ENCODE assay signal across 21 cellular contexts in the genomic region with DNA sequence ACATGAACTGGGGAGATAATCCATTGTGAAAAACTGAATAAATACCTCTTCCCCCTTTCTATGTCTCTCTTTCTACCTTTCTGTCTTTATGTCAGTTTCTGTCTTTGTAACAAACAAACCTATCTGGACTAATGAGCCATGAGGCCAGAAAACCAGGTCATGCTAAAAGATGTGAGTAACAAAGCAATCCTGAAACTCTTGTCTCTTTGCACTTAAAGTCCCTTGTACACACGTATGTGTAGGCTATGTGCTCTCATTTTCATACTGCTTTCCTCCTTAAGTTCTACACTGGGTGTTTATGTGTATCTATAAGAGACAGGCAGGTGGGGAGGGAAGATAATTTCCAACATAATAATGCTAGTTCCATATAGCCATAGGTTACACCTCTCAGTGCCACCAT.
DNase-seq lines count a peak whose midpoint lies in the region; ATAC-seq, FAIRE-seq and TF ChIP-seq lines count a peak whose summit lies in the region.
"Had no signal": no experiment of that assay in that cellular context is flagged by ENCODE, and none has a peak within 500 bp of the region (broad histone marks: within the 10 kb centered on the region; RNA-seq: fewer than 3 reads in every experiment).

No MANE protein-coding gene starts in this region.

- H3K4me1 Mint-ChIP-seq in MCF 10A (ENCODE audit: insufficient read depth, unreplicated experiment) = peaks cover 28% of the 10 kb centered on the region
- peaks cover 20% of the 10 kb centered on the region for H3K4me1 Mint-ChIP-seq in activated T-helper 17 cell treated with anti-CD3 and anti-CD28 coated beads, Interleukin-2, amount 50 U/mL, for 72 hours

- no peaks in the 10 kb centered on the region for H3K9me3 Mint-ChIP-seq in MCF 10A (ENCODE audit: unreplicated experiment)
- peaks cover 3% of the 10 kb centered on the region for H3K9me3 Mint-ChIP-seq in activated T-helper 17 cell treated with anti-CD3 and anti-CD28 coated beads, Interleukin-2, amount 50 U/mL, for 72 hours
- H3K9me3 Mint-ChIP-seq: T-cell had no signal

- FAIRE-seq in H54 (lab: Jason Lieb, UNC) = peak; percentile 76
- FAIRE-seq: GM18507 had no signal

- intact Hi-C loops in mammary epithelial cell (cut with micrococcal nuclease) = no loop called here
- intact Hi-C loops in MCF 10A (cut with micrococcal nuclease) = loop anchor here (10.0 kb wide), 1 partner anchor 171 kb away; no protein-coding TSS in a partner anchor
- intact Hi-C loops in gastrocnemius medialis (cut with DNase I; ENCODE audit: low total_unique reads) = no loop called here

- CTCF ChIA-PET in mammary epithelial cell (lab: Charles Lee; ENCODE audit: low non-redundant PET) (no interaction called here), MCF 10A (lab: Yijun Ruan, JAX) (interaction anchor here (0.6 kb wide), 1 partner anchor 330 kb away, joined by 3 read pairs; no protein-coding TSS in a partner anchor)

- no peak overlapping the region for H3K4me3 Mint-ChIP-seq in MCF 10A (ENCODE audit: unreplicated experiment)
- H3K4me3 Mint-ChIP-seq in activated T-helper 17 cell treated with anti-CD3 and anti-CD28 coated beads, Interleukin-2, amount 50 U/mL, for 72 hours = peak overlapping the region; percentile 1
- H3K4me3 Mint-ChIP-seq: CD4-positive, alpha-beta memory T cell; T-cell had no signal

- H2AFZ ChIP-seq in mammary epithelial cell (ENCODE audit: low read depth, low read length) = peak overlapping the region; percentile 7

- H4K20me1 ChIP-seq in mammary epithelial cell (ENCODE audit: insufficient read depth, low read length) = no peaks in the 10 kb centered on the region

- TF ChIP-seq POLR2A in H54 (IDR thresholded peaks at IDR 0.05; ENCODE audit: low read depth, low read length) (no peak), gastrocnemius medialis (IDR thresholded peaks at IDR 0.05) (no peak)

- dilution Hi-C loops in mammary epithelial cell (cut with HindIII; ENCODE audit: low sequenced_read_pairs) = no loop called here

- H3K4me3 ChIP-seq in mammary epithelial cell (replicated peaks in 1 of 3; ENCODE audit: insufficient read depth in 1 of 3, low read depth in 2 of 3, low read length in 3 of 3) = no peak overlapping the region
- no peak overlapping the region for H3K4me3 ChIP-seq in gastrocnemius medialis

- H3K36me3 ChIP-seq in mammary epithelial cell (ENCODE audit: insufficient read depth, low read length) (no peaks in the 10 kb centered on the region), gastrocnemius medialis (no peaks in the 10 kb centered on the region)

- H3K9ac ChIP-seq in mammary epithelial cell (ENCODE audit: insufficient read depth, low read length) = no peak overlapping the region

- H3K27ac Mint-ChIP-seq in MCF 10A (ENCODE audit: low read depth, unreplicated experiment) = no peak overlapping the region
- no peak overlapping the region for H3K27ac Mint-ChIP-seq in activated T-helper 17 cell treated with anti-CD3 and anti-CD28 coated beads, Interleukin-2, amount 50 U/mL, for 72 hours
- H3K27ac Mint-ChIP-seq: CD4-positive, alpha-beta memory T cell; T-cell had no signal

- H3K27me3 Mint-ChIP-seq in MCF 10A (ENCODE audit: insufficient read depth, unreplicated experiment) = no peaks in the 10 kb centered on the region
- H3K27me3 Mint-ChIP-seq in activated T-helper 17 cell treated with anti-CD3 and anti-CD28 coated beads, Interleukin-2, amount 50 U/mL, for 72 hours = no peaks in the 10 kb centered on the region
- H3K27me3 Mint-ChIP-seq: CD4-positive, alpha-beta memory T cell; T-cell had no signal

- H3K79me2 ChIP-seq in mammary epithelial cell (ENCODE audit: insufficient read depth, low read length) = no peaks in the 10 kb centered on the region

- DNase-seq in mammary epithelial cell = no peak
- no peak for DNase-seq in MCF 10A (ENCODE audit: unreplicated experiment)
- no peak for DNase-seq in H54 (ENCODE audit: insufficient read length, low spot score)
- no peak for DNase-seq in gastrocnemius medialis
- DNase-seq in NOMO-1 treated with dmso at 0.1 percent for 144 hours (lab: John Stamatoyannopoulos, UW; ENCODE audit: unreplicated experiment) = no peak
- DNase-seq in AML-193 (lab: John Stamatoyannopoulos, UW) = no peak
- DNase-seq: C1 segment of cervical spinal cord; Caco-2; CD4-positive, alpha-beta memory T cell; DMS79; H7; KG1; MM.1S; NCI-H2029; NCI-H2227 treated with DMSO at 0.1 percent for 48 hours; NCI-H526 treated with DMSO at 0.1 percent for 48 hours; SHP77; T-cell had no signal

- BruUV-seq in mammary epithelial cell (replicated peaks; lab: Mats Ljungman, UMichigan) = no TSS peak
- BruUV-seq in MCF 10A (replicated peaks; lab: Mats Ljungman, UMichigan) = no TSS peak

- H3K4me2 ChIP-seq in mammary epithelial cell (ENCODE audit: insufficient read depth, low read depth, low read length) = no peak overlapping the region

- H3K27me3 ChIP-seq in mammary epithelial cell (ENCODE audit: insufficient read depth, low read length) (no peaks in the 10 kb centered on the region), gastrocnemius medialis (no peaks in the 10 kb centered on the region)

- H3K36me3 Mint-ChIP-seq in MCF 10A (ENCODE audit: insufficient read depth, unreplicated experiment) = peaks cover 4% of the 10 kb centered on the region
- no peaks in the 10 kb centered on the region for H3K36me3 Mint-ChIP-seq in activated T-helper 17 cell treated with anti-CD3 and anti-CD28 coated beads, Interleukin-2, amount 50 U/mL, for 72 hours (ENCODE audit: low read depth)
- H3K36me3 Mint-ChIP-seq: CD4-positive, alpha-beta memory T cell; T-cell had no signal

- TF ChIP-seq CTCF in mammary epithelial cell (conservative IDR thresholded peaks at IDR 0.05 in 1 of 2, IDR thresholded peaks at IDR 0.05 in 1 of 2; ENCODE audit: extremely low read depth in 1 of 2, insufficient read depth in 1 of 2, low read depth in 1 of 2, low read length in 2 of 2) = no peak
- TF ChIP-seq CTCF in MCF 10A (IDR thresholded peaks at IDR 0.05; ENCODE audit: unreplicated experiment) = no peak
- TF ChIP-seq CTCF in gastrocnemius medialis (IDR thresholded peaks at IDR 0.05 in 4 of 5, conservative IDR thresholded peaks at IDR 0.05 in 1 of 5) = no peak

- 91% methylated on average over 1 of the region's 1 CpG for WGBS in mammary epithelial cell (ENCODE audit: low coverage, missing lambda C conversion rate)

- ATAC-seq in activated T-helper 17 cell treated with anti-CD3 and anti-CD28 coated beads, Interleukin-2, amount 50 U/mL, for 72 hours (replicated peaks) = peak; percentile 81
- no peak for ATAC-seq in gastrocnemius medialis
- ATAC-seq: T-cell had no signal

- in situ Hi-C loops in mammary epithelial cell (cut with MboI; ENCODE audit: low sequenced_read_pairs in 2 of 2) (no loop called here), gastrocnemius medialis (cut with MboI; ENCODE audit: low sequenced_read_pairs in 4 of 4) (no loop called here)

- POLR2A ChIA-PET in MCF 10A (lab: Yijun Ruan, JAX) = interaction anchor here (0.6 kb wide), 1 partner anchor 45 kb away, joined by 5 read pairs; no protein-coding TSS in a partner anchor

- no peak overlapping the region for H3K27ac ChIP-seq in mammary epithelial cell (ENCODE audit: insufficient read depth, low read depth, low read length)
- no peak overlapping the region for H3K27ac ChIP-seq in gastrocnemius medialis
- H3K27ac ChIP-seq: RWPE1 had no signal

- H3K4me1 ChIP-seq in mammary epithelial cell (ENCODE audit: insufficient read depth, low read length) (peaks cover 20% of the 10 kb centered on the region), gastrocnemius medialis (peaks cover 0 to 7% of the 10 kb centered on the region in 2 donors)

- no peaks in the 10 kb centered on the region for H3K9me3 ChIP-seq in mammary epithelial cell (replicated peaks; ENCODE audit: insufficient read depth, low read length)
- no peaks in the 10 kb centered on the region for H3K9me3 ChIP-seq in gastrocnemius medialis
- H3K9me3 ChIP-seq: Caco-2 had no signal
